Comparison of ENCODE assay signal across 16 cellular contexts in genomic region chr9:14488421-14489190, GRCh38.
A peak's percentile ranks its signal among the peaks of the same experiment; 100 is the strongest.
DNase-seq lines count a peak whose midpoint lies in the region; FAIRE-seq and TF ChIP-seq lines count a peak whose summit lies in the region.
"Had no signal": no experiment of that assay in that cellular context is flagged by ENCODE, and none has a peak within 500 bp of the region (broad histone marks: within the 10 kb centered on the region; RNA-seq: fewer than 3 reads in every experiment).

No MANE protein-coding gene starts in this region.

- no peak overlapping the region for H3K4me2 ChIP-seq in trophoblast cell (ENCODE audit: low read length)

- H3K4me3 ChIP-seq in esophagus muscularis mucosa: no peak overlapping the region
- no peak overlapping the region for H3K4me3 ChIP-seq in trophoblast cell (ENCODE audit: low read depth, low read length)
- no peak overlapping the region for H3K4me3 ChIP-seq in tibial nerve
- H3K4me3 ChIP-seq: BLaER1 treated with 17β-estradiol and CSF1 and Interleukin-3, amounts not matched to agents 10 nM and 100 nM; GM23248; HAP-1 had no signal

- H3K36me3 ChIP-seq in esophagus muscularis mucosa: no peaks in the 10 kb centered on the region
- no peaks in the 10 kb centered on the region for H3K36me3 ChIP-seq in trophoblast cell (ENCODE audit: control insufficient read depth in 1 of 2, insufficient read depth in 2 of 2, low read length in 2 of 2)
- no peaks in the 10 kb centered on the region for H3K36me3 ChIP-seq in tibial nerve
- H3K36me3 ChIP-seq: BLaER1 treated with 17β-estradiol and CSF1 and Interleukin-3, amounts not matched to agents 10 nM and 100 nM; HAP-1 had no signal

- H2AFZ ChIP-seq in trophoblast cell (ENCODE audit: insufficient read depth, low read length, poor library complexity): no peak overlapping the region
- H2AFZ ChIP-seq: GM23248 had no signal

- peak overlapping the region; percentile 4 for H2BK120ac ChIP-seq in trophoblast cell (ENCODE audit: insufficient read depth, low read length, poor library complexity)

- H3K9me3 ChIP-seq in esophagus muscularis mucosa (no peaks in the 10 kb centered on the region), trophoblast cell (ENCODE audit: insufficient read depth, low read depth, low read length) (no peaks in the 10 kb centered on the region), tibial nerve (no peaks in the 10 kb centered on the region)
- H3K9me3 ChIP-seq: BLaER1 treated with 17β-estradiol and CSF1 and Interleukin-3, amounts not matched to agents 10 nM and 100 nM; HAP-1 had no signal

- H2AK5ac ChIP-seq in trophoblast cell (ENCODE audit: low read length): no peak overlapping the region

- H4K91ac ChIP-seq in trophoblast cell (ENCODE audit: low read depth, low read length): peak overlapping the region; percentile 16

- no peak overlapping the region for H3K4ac ChIP-seq in trophoblast cell (ENCODE audit: low read depth, low read length)

- H3K79me1 ChIP-seq in trophoblast cell (ENCODE audit: low read length): no peaks in the 10 kb centered on the region

- no peak overlapping the region for H4K8ac ChIP-seq in trophoblast cell (ENCODE audit: low read depth, low read length)

- peak overlapping the region; percentile 21 for H2BK12ac ChIP-seq in trophoblast cell (ENCODE audit: low read length)

- DNase-seq in D721Med (ENCODE audit: insufficient read length, low spot score): no peak
- DNase-seq in OCI-M1 (lab: John Stamatoyannopoulos, UW): peak; percentile 26
- DNase-seq in esophagus muscularis mucosa (ENCODE audit: extremely low spot score): peak; percentile 17
- peak; percentile 82 to 91 for DNase-seq in trophoblast cell
- no peak for DNase-seq in activated naive CD4-positive, alpha-beta T cell treated with anti-CD3 and anti-CD28 coated beads, Interleukin-2, amount 50 U/mL, for 16 hours
- no peak for DNase-seq in tibial nerve (ENCODE audit: low spot score in 2 of 2)
- no peak for DNase-seq in activated CD4-positive, CD25-positive, alpha-beta regulatory T cell treated with anti-CD3 and anti-CD28 coated beads, Interleukin-2, amount 50 U/mL, for 72 hours
- DNase-seq: Calu3; CD8-positive, alpha-beta T cell; GDM1; GM23248 had no signal

- 96% methylated on average over 3 of the region's 3 CpGs for WGBS in esophagus muscularis mucosa
- no CpG with 5 or more reads among the region's 3 CpGs for WGBS in trophoblast cell (ENCODE audit: extremely low coverage, insufficient coverage, insufficient read length)
- 90 to 97% methylated on average over 3 of the region's 3 CpGs for WGBS in tibial nerve, 2 donors

- TF ChIP-seq CTCF in D721Med (IDR thresholded peaks at IDR 0.05; ENCODE audit: insufficient read depth, missing control alignments): no peak
- TF ChIP-seq CTCF in esophagus muscularis mucosa (IDR thresholded peaks at IDR 0.05): no peak
- TF ChIP-seq CTCF in tibial nerve (IDR thresholded peaks at IDR 0.05): no peak

- intact Hi-C loops in esophagus muscularis mucosa (cut with DNase I): no loop called here

- no peak overlapping the region for H3K23ac ChIP-seq in trophoblast cell (ENCODE audit: low read length)

- H4K12ac ChIP-seq in trophoblast cell (ENCODE audit: low read depth, low read length): no peak overlapping the region

- TF ChIP-seq POLR2A in esophagus muscularis mucosa (IDR thresholded peaks at IDR 0.05; ENCODE audit: low read depth) (no peak), tibial nerve (IDR thresholded peaks at IDR 0.05) (no peak)

- no peak overlapping the region for H3K18ac ChIP-seq in trophoblast cell (ENCODE audit: low read length)

- H2BK5ac ChIP-seq in trophoblast cell (ENCODE audit: low read depth, low read length, poor library complexity): no peak overlapping the region

- H3K14ac ChIP-seq in trophoblast cell (ENCODE audit: low read length): no peak overlapping the region

- TF ChIP-seq EP300 in esophagus muscularis mucosa (IDR thresholded peaks at IDR 0.05) (no peak), tibial nerve (IDR thresholded peaks at IDR 0.05) (no peak)

- H3K27me3 ChIP-seq in esophagus muscularis mucosa (peaks cover 0 to 6% (median 0%) of the 10 kb centered on the region in 4 donors), trophoblast cell (ENCODE audit: insufficient read depth, low read length) (no peaks in the 10 kb centered on the region), tibial nerve (peaks cover 0 to 24% of the 10 kb centered on the region in 2 donors)
- H3K27me3 ChIP-seq: BLaER1 treated with 17β-estradiol and CSF1 and Interleukin-3, amounts not matched to agents 10 nM and 100 nM had no signal

- peak; percentile 32 for FAIRE-seq in D721Med (lab: Jason Lieb, UNC)
- FAIRE-seq: GM12892, GM18507 had no signal

- no peaks in the 10 kb centered on the region for H3K79me2 ChIP-seq in trophoblast cell (ENCODE audit: control insufficient read depth, insufficient read depth, low read length, poor library complexity)

- H3K9ac ChIP-seq in trophoblast cell (ENCODE audit: low read length): no peak overlapping the region
- H3K9ac ChIP-seq: BLaER1 treated with 17β-estradiol and CSF1 and Interleukin-3, amounts not matched to agents 10 nM and 100 nM; GM23248 had no signal

- H3K4me1 ChIP-seq in esophagus muscularis mucosa (no peaks in the 10 kb centered on the region), trophoblast cell (ENCODE audit: control insufficient read depth in 1 of 2, insufficient read depth in 2 of 2, low read length in 2 of 2) (peaks cover 2 to 7% of the 10 kb centered on the region in 2 experiments), tibial nerve (no peaks in the 10 kb centered on the region)
- H3K4me1 ChIP-seq: HAP-1 had no signal

- no peak overlapping the region for H3K27ac ChIP-seq in esophagus muscularis mucosa (replicated peaks in 1 of 4)
- H3K27ac ChIP-seq in trophoblast cell (ENCODE audit: low read depth, low read length): peak overlapping the region; percentile 59
- no peak overlapping the region for H3K27ac ChIP-seq in tibial nerve
- H3K27ac ChIP-seq: BLaER1 treated with 17β-estradiol and CSF1 and Interleukin-3, amounts not matched to agents 10 nM and 100 nM; GM23248; HL-60 had no signal

Comparison
In these comparisons a context has a peak if more than half of its experiments do, and no peak if none do; other contexts are left out.
1. DNase-seq: peak in OCI-M1 (single experiment), esophagus muscularis mucosa (single experiment) and trophoblast cell (2 of 2); none in D721Med (single experiment), activated naive CD4-positive, alpha-beta T cell treated with anti-CD3 and anti-CD28 coated beads, Interleukin-2, amount 50 U/mL, for 16 hours (single experiment), tibial nerve (0 of 2) and activated CD4-positive, CD25-positive, alpha-beta regulatory T cell treated with anti-CD3 and anti-CD28 coated beads, Interleukin-2, amount 50 U/mL, for 72 hours (single experiment).